ENCODE assay signal across 22 cellular contexts in genomic region chr14:23418021-23418420, GRCh38. TPM values are rescaled to one million over a fixed set of nuclear protein-coding genes. Genes with fewer than 3 reads are reported as not detected.
DNase-seq lines count a peak whose midpoint lies in the region; ATAC-seq and TF ChIP-seq lines count a peak whose summit lies in the region.
"Had no signal": no experiment of that assay in that cellular context is flagged by ENCODE, and none has a peak within 500 bp of the region (broad histone marks: within the 10 kb centered on the region; RNA-seq: fewer than 3 reads in every experiment).

No MANE protein-coding gene starts in this region.

- H3K36me3 ChIP-seq in left ventricle myocardium inferior = peaks cover 82% of the 10 kb centered on the region
- H3K36me3 ChIP-seq in right atrium auricular region = peaks cover 73% of the 10 kb centered on the region
- no peaks in the 10 kb centered on the region for H3K36me3 ChIP-seq in testis (ENCODE audit: low read depth, missing control alignments)
- H3K36me3 ChIP-seq: BE2C had no signal

- peak overlapping the region; percentile 62 for H3K27ac Mint-ChIP-seq in neural crest cell (ENCODE audit: unreplicated experiment)
- H3K27ac Mint-ChIP-seq: CD4-positive, CD25-positive, alpha-beta regulatory T cell; GM23338 had no signal

- no peak for ATAC-seq in Right ventricle myocardium superior (ENCODE audit: poor library complexity)
- ATAC-seq: GM12878, GM23338 had no signal

- H3K4me1 ChIP-seq in left ventricle myocardium inferior (peaks cover 8% of the 10 kb centered on the region), right atrium auricular region (peaks cover 0 to 3% of the 10 kb centered on the region in 2 donors), testis (peaks cover 27% of the 10 kb centered on the region)
- H3K4me1 ChIP-seq: BE2C had no signal

- H3K9me3 Mint-ChIP-seq in neural crest cell = no peaks in the 10 kb centered on the region
- H3K9me3 Mint-ChIP-seq: CD4-positive, CD25-positive, alpha-beta regulatory T cell; CD8-positive, alpha-beta memory T cell; GM23338 had no signal

- no peaks in the 10 kb centered on the region for H3K9me3 ChIP-seq in left ventricle myocardium inferior (replicated peaks)
- no peaks in the 10 kb centered on the region for H3K9me3 ChIP-seq in right atrium auricular region
- no peaks in the 10 kb centered on the region for H3K9me3 ChIP-seq in testis
- H3K9me3 ChIP-seq: BE2C had no signal

- intact Hi-C loops in left ventricle myocardium inferior (cut with micrococcal nuclease) (no loop called here), Right ventricle myocardium superior (cut with DNase I) (no loop called here), testis (cut with DNase I; ENCODE audit: low total_unique reads) (no loop called here)

- H3K4me3 Mint-ChIP-seq in neural crest cell = no peak overlapping the region
- H3K4me3 Mint-ChIP-seq: CD4-positive, CD25-positive, alpha-beta regulatory T cell; CD8-positive, alpha-beta memory T cell; GM23338 had no signal

- peaks cover 4% of the 10 kb centered on the region for H3K4me1 Mint-ChIP-seq in neural crest cell
- H3K4me1 Mint-ChIP-seq: CD4-positive, CD25-positive, alpha-beta regulatory T cell; CD8-positive, alpha-beta memory T cell had no signal

- H3K36me3 Mint-ChIP-seq in neural crest cell (ENCODE audit: low read depth) = no peaks in the 10 kb centered on the region
- H3K36me3 Mint-ChIP-seq: CD4-positive, CD25-positive, alpha-beta regulatory T cell; CD8-positive, alpha-beta memory T cell had no signal

- H3K27ac ChIP-seq in left ventricle myocardium inferior (replicated peaks) = peak overlapping the region; percentile 91
- peak overlapping the region; percentile 15 to 48 for H3K27ac ChIP-seq in right atrium auricular region
- no peak overlapping the region for H3K27ac ChIP-seq in testis

- TF ChIP-seq POLR2A in testis (IDR thresholded peaks at IDR 0.05) = no peak

- H3K27me3 ChIP-seq in left ventricle myocardium inferior (ENCODE audit: low read depth) (no peaks in the 10 kb centered on the region), right atrium auricular region (no peaks in the 10 kb centered on the region), testis (no peaks in the 10 kb centered on the region)
- H3K27me3 ChIP-seq: BE2C had no signal

- no peak for DNase-seq in left ventricle myocardium inferior
- no peak for DNase-seq in Right ventricle myocardium superior
- DNase-seq in right atrium auricular region (ENCODE audit: low spot score) = no peak
- no peak for DNase-seq in neural crest cell (ENCODE audit: low read depth, low spot score)
- peak; percentile 21 for DNase-seq in testis
- no peak for DNase-seq in NAMALWA (ENCODE audit: low spot score)
- no peak for DNase-seq in effector CD8-positive, alpha-beta T cell (lab: John Stamatoyannopoulos, UW)
- DNase-seq: ACHN; BE2C; C1 segment of cervical spinal cord; CD4-positive, CD25-positive, alpha-beta regulatory T cell; CD8-positive, alpha-beta memory T cell; COR-L47; DMS 273 treated with DMSO at 0.1 percent for 48 hours; DMS53; DND-41; EL; HCEC 1CT had no signal

- TF ChIP-seq CTCF in left ventricle myocardium inferior (IDR thresholded peaks at IDR 0.05; ENCODE audit: borderline replicate concordance) (no peak), right atrium auricular region (IDR thresholded peaks at IDR 0.05) (no peak), neural crest cell (conservative IDR thresholded peaks at IDR 0.05) (no peak), testis (IDR thresholded peaks at IDR 0.05) (no peak)

- no peaks in the 10 kb centered on the region for H3K27me3 Mint-ChIP-seq in neural crest cell (ENCODE audit: low read depth)

- H3K4me3 ChIP-seq in left ventricle myocardium inferior (peak overlapping the region; percentile 35), right atrium auricular region (no peak overlapping the region), testis (no peak overlapping the region)
- H3K4me3 ChIP-seq: GM12878, GM23338 had no signal

- WGBS in testis, 2 donors = 57 to 77% methylated on average over 13 to 21 of the region's 21 CpGs

RNA-seq across cellular contexts. Expression of gene MYH6, which starts 9.9 kb away (rescaled TPM):
- total RNA-seq in left ventricle myocardium inferior (1,823 TPM), Right ventricle myocardium superior (4,934 TPM), right atrium auricular region (over 10,000 TPM in 1 of 2 donors, 1,000 to 10,000 TPM in 1; 8,253 to 13,240 TPM), neural crest cell (not detected in 2 replicates), testis (under 1 TPM; 0.12 to 0.39 TPM)
- 0.44 TPM for polyA plus RNA-seq in testis (ENCODE audit: insufficient read depth, low read depth, low replicate concordance)
- total RNA-seq: CD4-positive, CD25-positive, alpha-beta regulatory T cell; G401; GM12878; HT-29 had no signal
- polyA plus RNA-seq: CD4-positive, CD25-positive, alpha-beta regulatory T cell; CD8-positive, alpha-beta memory T cell had no signal

RNA-seq across cellular contexts. Expression of gene MYH7, which starts 17.4 kb away (rescaled TPM):
- total RNA-seq in left ventricle myocardium inferior (14,853 TPM), Right ventricle myocardium superior (11,793 TPM), right atrium auricular region (1,000 to 10,000 TPM; 1,082 to 4,592 TPM), neural crest cell (0.05 TPM in 1 of 2 replicates, not detected in the other), testis (1 to 10 TPM in 1 of 2 donors, under 1 TPM in 1; 0.87 to 1.3 TPM)
- polyA plus RNA-seq in testis (ENCODE audit: insufficient read depth, low read depth, low replicate concordance) = 51.3 TPM
- total RNA-seq: CD4-positive, CD25-positive, alpha-beta regulatory T cell; CD8-positive, alpha-beta memory T cell; G401; GM23338; HT-29 had no signal
- polyA plus RNA-seq: CD4-positive, CD25-positive, alpha-beta regulatory T cell; CD8-positive, alpha-beta memory T cell; GM23338 had no signal

RNA-seq across cellular contexts. Expression of gene CMTM5, which starts 41.2 kb away (rescaled TPM):
- total RNA-seq in left ventricle myocardium inferior = 1.0 TPM
- 0.27 TPM for total RNA-seq in Right ventricle myocardium superior
- total RNA-seq in right atrium auricular region = not detected
- 2.0 and 3.1 TPM in 2 replicates for total RNA-seq in neural crest cell
- total RNA-seq in testis = under 1 TPM; 0.55 to 0.81 TPM
- 0.84 TPM for polyA plus RNA-seq in testis (ENCODE audit: insufficient read depth, low read depth, low replicate concordance)
- total RNA-seq: CD8-positive, alpha-beta memory T cell; G401; GM12878; HT-29 had no signal
- polyA plus RNA-seq: CD4-positive, CD25-positive, alpha-beta regulatory T cell; CD8-positive, alpha-beta memory T cell; GM12878; GM23338 had no signal

RNA-seq across cellular contexts. Expression of gene IL25, which starts 45.4 kb away (rescaled TPM):
- total RNA-seq in left ventricle myocardium inferior = not detected
- total RNA-seq in Right ventricle myocardium superior = not detected
- not detected for total RNA-seq in right atrium auricular region
- total RNA-seq in neural crest cell = not detected in 2 replicates
- under 1 TPM; 0.39 to 0.68 TPM for total RNA-seq in testis
- polyA plus RNA-seq in testis (ENCODE audit: insufficient read depth, low read depth, low replicate concordance) = 0.83 TPM
- total RNA-seq: CD4-positive, CD25-positive, alpha-beta regulatory T cell; CD8-positive, alpha-beta memory T cell; G401; GM12878; GM23338; HT-29 had no signal
- polyA plus RNA-seq: CD4-positive, CD25-positive, alpha-beta regulatory T cell; CD8-positive, alpha-beta memory T cell; GM12878; GM23338 had no signal

RNA-seq across cellular contexts. Expression of gene NGDN, which starts 51.5 kb away (rescaled TPM):
- total RNA-seq in left ventricle myocardium inferior (17.2 TPM), Right ventricle myocardium superior (17.0 TPM), right atrium auricular region (10 to 100 TPM; 19.5 to 24.3 TPM), neural crest cell (53.3 and 54.7 TPM in 2 replicates), testis (10 to 100 TPM; 47.5 to 48.7 TPM)
- polyA plus RNA-seq in testis (ENCODE audit: insufficient read depth, low read depth, low replicate concordance) = 57.9 TPM

Comparison
In these comparisons a context has a peak if more than half of its experiments do, and no peak if none do; other contexts are left out.
1. H3K27ac ChIP-seq: peak in left ventricle myocardium inferior (single experiment) and right atrium auricular region (2 of 2); none in testis (0 of 2).
2. RNA of gene MYH6, which starts 9.9 kb away (total RNA-seq): 8,253 to 13,240 TPM in right atrium auricular region, 4,934 TPM in Right ventricle myocardium superior (single experiment) and 1,823 TPM in left ventricle myocardium inferior (single experiment); 0.12 to 0.39 TPM in testis and not detected in neural crest cell; every median in the first group is over 1,000 times any median in the second.
3. RNA of gene MYH7, which starts 17.4 kb away (total RNA-seq): 14,853 TPM in left ventricle myocardium inferior (single experiment), 11,793 TPM in Right ventricle myocardium superior (single experiment) and 1,082 to 4,592 TPM in right atrium auricular region; 0.87 to 1.3 TPM in testis and 0.05 TPM in neural crest cell; every median in the first group is over 100 times any median in the second.